In genomic region chr11:119688362-119688761, GRCh38 we compare ENCODE assay signal across 18 cellular contexts.
"Had no signal": no experiment of that assay in that cellular context is flagged by ENCODE, and none has a peak within 500 bp of the region (broad histone marks: within the 10 kb centered on the region; RNA-seq: fewer than 3 reads in every experiment).

No MANE protein-coding gene starts in this region.

- DNase-seq: activated CD4-positive, alpha-beta T cell treated with anti-CD3 and anti-CD28 coated beads, Interleukin-2, amount 10 ng/mL, durations not matched to agents 7 days and 5 days; activated CD4-positive, CD25-positive, alpha-beta regulatory T cell; activated CD8-positive, alpha-beta memory T cell treated with anti-CD3 and anti-CD28 coated beads for 24 hours; activated naive CD4-positive, alpha-beta T cell treated with Interleukin-2 at 50 U/mL for 16 hours; activated naive CD8-positive, alpha-beta T cell treated with anti-CD3 and anti-CD28 coated beads, Interleukin-2, amount 50 U/mL, for 24 hours; heart right ventricle; naive B cell; occipital lobe; right lobe of liver; spleen; stimulated activated CD4-positive, alpha-beta T cell treated with anti-CD3 and anti-CD28 coated beads, Interleukin-1b, Interleukin-23, amount 100 ng/mL, for 48 hours; stimulated activated naive CD4-positive, alpha-beta T cell treated with Interleukin-2 at 50 U/mL for 16 hours; T-helper 2 cell; upper lobe of right lung had no signal

- H3K4me1 ChIP-seq: ascending aorta, right lobe of liver, upper lobe of right lung had no signal

- H3K36me3 ChIP-seq: ascending aorta, cardiac muscle cell, heart right ventricle, left lung, prostate gland, right lobe of liver, spleen, upper lobe of right lung had no signal

- H3K27ac ChIP-seq: ascending aorta, cardiac muscle cell, heart right ventricle, left lung, prostate gland, right lobe of liver, upper lobe of right lung had no signal

- H3K27me3 ChIP-seq: ascending aorta, cardiac muscle cell, heart right ventricle, left lung, right lobe of liver, spleen, upper lobe of right lung had no signal

- H3K36me3 Mint-ChIP-seq: naive B cell had no signal

- H3K9me3 Mint-ChIP-seq: activated CD4-positive, alpha-beta T cell treated with anti-CD3 and anti-CD28 coated beads, Interleukin-2, amount 10 ng/mL, durations not matched to agents 7 days and 5 days; activated naive CD8-positive, alpha-beta T cell treated with anti-CD3 and anti-CD28 coated beads, Interleukin-2, amount 50 U/mL, for 24 hours; naive B cell had no signal

- H3K9me3 ChIP-seq: ascending aorta, heart right ventricle, left lung, prostate gland, right lobe of liver, spleen, upper lobe of right lung had no signal

- ATAC-seq: activated naive CD8-positive, alpha-beta T cell treated with anti-CD3 and anti-CD28 coated beads, Interleukin-2, amount 50 U/mL, for 24 hours; heart right ventricle; left lung; right lobe of liver; upper lobe of right lung had no signal

- H3K4me3 Mint-ChIP-seq: activated CD4-positive, alpha-beta T cell treated with anti-CD3 and anti-CD28 coated beads, Interleukin-2, amount 10 ng/mL, durations not matched to agents 7 days and 5 days; activated naive CD8-positive, alpha-beta T cell treated with anti-CD3 and anti-CD28 coated beads, Interleukin-2, amount 50 U/mL, for 24 hours; naive B cell had no signal

- H3K27ac Mint-ChIP-seq: activated CD4-positive, alpha-beta T cell treated with anti-CD3 and anti-CD28 coated beads, Interleukin-2, amount 10 ng/mL, durations not matched to agents 7 days and 5 days; activated naive CD8-positive, alpha-beta T cell treated with anti-CD3 and anti-CD28 coated beads, Interleukin-2, amount 50 U/mL, for 24 hours had no signal

- H3K4me3 ChIP-seq: ascending aorta, cardiac muscle cell, heart right ventricle, left lung, prostate gland, right lobe of liver, spleen, upper lobe of right lung had no signal
